ENCODE assay signal across 19 cellular contexts in the genomic region with DNA sequence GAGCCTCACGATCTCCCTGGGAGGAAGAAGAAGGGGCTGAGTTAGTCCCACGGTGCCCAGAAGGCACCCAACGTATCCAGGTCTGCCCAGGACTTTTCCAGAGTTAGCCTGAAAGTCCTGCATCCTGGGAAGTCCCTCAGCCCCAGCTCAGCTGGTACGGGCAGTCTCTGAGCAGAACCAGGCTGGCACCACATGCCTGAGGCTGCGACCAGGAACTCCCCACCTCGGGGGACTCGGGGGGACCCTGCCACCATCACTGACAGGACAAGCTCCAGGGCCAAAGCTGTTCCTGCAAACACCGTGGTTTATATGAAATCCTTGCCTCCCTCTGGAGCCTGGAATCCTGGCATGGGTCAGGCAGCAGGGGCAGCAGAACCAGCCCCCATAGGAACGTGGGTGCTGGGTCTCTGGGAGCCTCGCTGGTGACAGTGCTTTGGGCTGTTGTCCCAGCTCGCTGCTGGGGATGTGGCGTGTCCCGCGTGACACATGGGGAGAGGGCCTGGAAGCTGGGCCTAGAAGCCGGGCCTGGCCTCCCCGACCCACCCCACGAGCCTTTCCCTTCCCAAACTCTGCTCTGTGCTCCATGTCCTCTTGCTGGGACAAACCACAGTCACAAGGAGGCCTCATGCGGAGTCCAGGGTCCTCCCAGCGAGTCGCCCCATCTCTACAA. TPM values are rescaled to one million over a fixed set of nuclear protein-coding genes. Genes with fewer than 3 reads are reported as not detected.
DNase-seq lines count a peak whose midpoint lies in the region; ATAC-seq, FAIRE-seq and TF ChIP-seq lines count a peak whose summit lies in the region.
"Had no signal": no experiment of that assay in that cellular context is flagged by ENCODE, and none has a peak within 500 bp of the region (broad histone marks: within the 10 kb centered on the region; RNA-seq: fewer than 3 reads in every experiment).

No MANE protein-coding gene starts in this region.

- no peak for TF ChIP-seq POLR2A in GM12891 (IDR thresholded peaks at IDR 0.05; ENCODE audit: low read depth, low read length)

- no peaks in the 10 kb centered on the region for H3K9me3 ChIP-seq in osteoblast (ENCODE audit: low read depth, low read length)

- H3K4me1 ChIP-seq in osteoblast (ENCODE audit: insufficient read depth, low read length), result no peaks in the 10 kb centered on the region

- no peak for ATAC-seq in left colon
- ATAC-seq: HCT116 had no signal

- H3K27ac ChIP-seq in coronary artery (no peak overlapping the region), osteoblast (ENCODE audit: low read depth, low read length) (no peak overlapping the region)
- H3K27ac ChIP-seq: GM23248 had no signal

- TF ChIP-seq CTCF in coronary artery (IDR thresholded peaks at IDR 0.05) (no peak), osteoblast (IDR thresholded peaks at IDR 0.05; ENCODE audit: extremely low read depth, low read depth, low read length) (no peak)

- peak; percentile 9 for FAIRE-seq in GM12891 (lab: Jason Lieb, UNC)
- FAIRE-seq: D721Med, GM12892, H1 had no signal

- H3K4me3 ChIP-seq in coronary artery (no peak overlapping the region), osteoblast (ENCODE audit: insufficient read depth, low read length) (no peak overlapping the region)
- H3K4me3 ChIP-seq: GM23248 had no signal

- DNase-seq in GM12891 (ENCODE audit: insufficient read length, low spot score) (no peak), coronary artery (ENCODE audit: low spot score) (peak; percentile 63), osteoblast (ENCODE audit: insufficient read length, low spot score, missing footprints) (peak; percentile 27), left colon (no peak), NCI-H2081 treated with DMSO at 0.1 percent for 48 hours (lab: John Stamatoyannopoulos, UW) (no peak), NCI-H1092 treated with DMSO at 0.1 percent for 48 hours (lab: John Stamatoyannopoulos, UW) (no peak)
- DNase-seq in activated naive CD4-positive, alpha-beta T cell (lab: John Stamatoyannopoulos, UW), result no peak
- DNase-seq: CD4-positive, alpha-beta T cell; CD8-positive, alpha-beta memory T cell; DMS 273 treated with DMSO at 0.1 percent for 48 hours; DMS79; EL; GDM1; GM23248; H9 had no signal

- no peaks in the 10 kb centered on the region for H3K79me2 ChIP-seq in osteoblast (ENCODE audit: insufficient read depth, low read length)

- H4K20me1 ChIP-seq in osteoblast (ENCODE audit: insufficient read depth, low read length), result no peaks in the 10 kb centered on the region

- intact Hi-C loops in left colon (cut with DNase I, micrococcal nuclease), result loop anchor here (5.0 kb wide), 2 partner anchors 100 to 115 kb away; no protein-coding TSS in a partner anchor

- H3K27me3 ChIP-seq in osteoblast (ENCODE audit: insufficient read depth, low read length), result no peaks in the 10 kb centered on the region

- H3K4me2 ChIP-seq in osteoblast (ENCODE audit: insufficient read depth, low read length), result no peak overlapping the region

- H3K36me3 ChIP-seq in osteoblast (ENCODE audit: insufficient read depth, low read length), result no peaks in the 10 kb centered on the region

- H2AFZ ChIP-seq in osteoblast (ENCODE audit: low read length), result no peak overlapping the region
- H2AFZ ChIP-seq: GM23248 had no signal

TF ChIP-seq in GM12891, 5 proteins besides CTCF, POLR2A, EP300 and RAD21:
- TF ChIP-seq POLR2AphosphoS5 (IDR thresholded peaks at IDR 0.05; ENCODE audit: low read depth, low read length) (no peak), TAF1 (IDR thresholded peaks at IDR 0.05; ENCODE audit: low read depth, low read length) (no peak)

RNA-seq across cellular contexts. Expression of a gene that starts 55.5 kb away (rescaled TPM):
- polyA plus RNA-seq in GM12891 (2012; ENCODE audit: low read depth, missing spikeins), result 6.4 TPM
- total RNA-seq in osteoblast, result 0.29 and 0.72 TPM in 2 replicates
- total RNA-seq in left colon, result 1 to 10 TPM; 1.4 to 5.3 TPM

Comparison
In these comparisons a context has a peak if more than half of its experiments do, and no peak if none do; other contexts are left out.
1. DNase-seq: peak in coronary artery (single experiment) and osteoblast (single experiment); none in GM12891 (single experiment), activated naive CD4-positive, alpha-beta T cell (0 of 4), left colon (0 of 2), NCI-H2081 treated with DMSO at 0.1 percent for 48 hours (single experiment) and NCI-H1092 treated with DMSO at 0.1 percent for 48 hours (single experiment).